In genomic region chr9:6142816-6143454, GRCh38 we compare ENCODE assay signal across 16 cellular contexts.
DNase-seq lines count a peak whose midpoint lies in the region; ATAC-seq and TF ChIP-seq lines count a peak whose summit lies in the region.
"Had no signal": no experiment of that assay in that cellular context is flagged by ENCODE, and none has a peak within 500 bp of the region (broad histone marks: within the 10 kb centered on the region; RNA-seq: fewer than 3 reads in every experiment).

No MANE protein-coding gene starts in this region.

- no peak overlapping the region for H3K4me3 ChIP-seq in RWPE2 (ENCODE audit: severe bottlenecking)
- H3K4me3 ChIP-seq in esophagus (ENCODE audit: low read depth in 1 of 2, low read length in 2 of 2): no peak overlapping the region
- H3K4me3 ChIP-seq in liver (ENCODE audit: low read depth in 1 of 3, low read length in 3 of 3): no peak overlapping the region
- H3K4me3 ChIP-seq: A549, GM23338 had no signal

- TF ChIP-seq CTCF in RWPE2 (IDR thresholded peaks at IDR 0.05; ENCODE audit: poor library complexity, severe bottlenecking): no peak
- no peak for TF ChIP-seq CTCF in liver (IDR thresholded peaks at IDR 0.05; ENCODE audit: low read depth, low read length, missing input control)
- TF ChIP-seq CTCF in GM10248 (IDR thresholded peaks at IDR 0.05; ENCODE audit: control extremely low read depth, extremely low read depth, low read depth, missing control alignments): no peak

- H3K36me3 ChIP-seq in RWPE2 (ENCODE audit: low read depth) (no peaks in the 10 kb centered on the region), esophagus (ENCODE audit: control insufficient read depth in 2 of 2, insufficient read depth in 2 of 2, low read length in 1 of 2) (no peaks in the 10 kb centered on the region), liver (ENCODE audit: control insufficient read depth in 4 of 4, insufficient read depth in 3 of 4, low read depth in 1 of 4, low read length in 3 of 4) (no peaks in the 10 kb centered on the region)
- H3K36me3 ChIP-seq: BE2C had no signal

- ATAC-seq in RWPE2 (ENCODE audit: low read depth) (peak; percentile 25; the same call in 1 of the 3 replicates), HG03378 (IDR thresholded peaks at IDR 0.05; ENCODE audit: unreplicated experiment) (no peak)
- ATAC-seq: A549, GM23338 had no signal

- no peaks in the 10 kb centered on the region for H3K9me3 ChIP-seq in RWPE2 (ENCODE audit: severe bottlenecking)
- H3K9me3 ChIP-seq in esophagus (ENCODE audit: control insufficient read depth in 2 of 2, insufficient read depth in 1 of 2, low read depth in 1 of 2, low read length in 1 of 2): peaks cover 0 to 2% of the 10 kb centered on the region in 2 donors
- H3K9me3 ChIP-seq in liver (ENCODE audit: control insufficient read depth in 4 of 4, low read length in 3 of 4): no peaks in the 10 kb centered on the region
- H3K9me3 ChIP-seq: A549, BE2C had no signal

- H3K27ac ChIP-seq in RWPE2 (ENCODE audit: poor library complexity, severe bottlenecking): no peak overlapping the region
- H3K27ac ChIP-seq in esophagus (ENCODE audit: low read depth in 2 of 2, low read length in 1 of 2): peak overlapping the region; percentile 21 to 68
- H3K27ac ChIP-seq in liver (ENCODE audit: low read depth in 1 of 2, low read length in 2 of 2): peak overlapping the region; percentile 22 to 53
- H3K27ac ChIP-seq: C4-2B had no signal

- no peaks in the 10 kb centered on the region for H3K27me3 ChIP-seq in RWPE2 (ENCODE audit: insufficient read depth, poor library complexity, severe bottlenecking)
- H3K27me3 ChIP-seq in esophagus (ENCODE audit: control insufficient read depth in 1 of 2, insufficient read depth in 2 of 2, low read length in 2 of 2): no peaks in the 10 kb centered on the region
- H3K27me3 ChIP-seq in liver (ENCODE audit: control insufficient read depth in 4 of 4, insufficient read depth in 4 of 4, low read length in 3 of 4): no peaks in the 10 kb centered on the region
- H3K27me3 ChIP-seq: BE2C had no signal

- POLR2A ChIA-PET in GM10248 (lab: Yijun Ruan, JAX): no interaction called here

- DNase-seq in RWPE2 (ENCODE audit: low spot score): no peak
- DNase-seq in cerebellar nuclear complex (lab: John Stamatoyannopoulos, UW): no peak
- DNase-seq in GM10248 (ENCODE audit: extremely low spot score): no peak
- DNase-seq in GOT3 (lab: John Stamatoyannopoulos, UW): no peak
- DNase-seq: BE2C; CD4-positive, alpha-beta memory T cell; DND-41; GDM1; H9; KG1 had no signal

- no peak overlapping the region for H3K9ac ChIP-seq in liver (ENCODE audit: low read depth in 1 of 2, low read length in 2 of 2)

- CTCF ChIA-PET in GM10248 (lab: Yijun Ruan, JAX): interaction anchor here (1.0 to 1.2 kb wide), 2 partner anchors 14 to 25 kb away, joined by 3 read pairs; no protein-coding TSS in a partner anchor

- H3K4me1 ChIP-seq in RWPE2 (ENCODE audit: insufficient read depth, poor library complexity, severe bottlenecking) (no peaks in the 10 kb centered on the region), esophagus (ENCODE audit: control insufficient read depth in 2 of 2, insufficient read depth in 2 of 2, low read length in 1 of 2) (peaks cover 0 to 2% of the 10 kb centered on the region in 2 donors), liver (ENCODE audit: control insufficient read depth in 4 of 4, insufficient read depth in 4 of 4, low read length in 3 of 4) (peaks cover 6 to 14% (median 12%) of the 10 kb centered on the region in 4 donors)
- H3K4me1 ChIP-seq: BE2C had no signal

- TF ChIP-seq RAD21 in liver (IDR thresholded peaks at IDR 0.05): peak in 1 of 2 donors; percentile 45

TF ChIP-seq in liver, 16 proteins besides CTCF, POLR2A, EP300 and RAD21:
- TF ChIP-seq FOXA2 (IDR thresholded peaks at IDR 0.05) (peak; percentile 77), MAX (IDR thresholded peaks at IDR 0.05) (no peak), YY1 (IDR thresholded peaks at IDR 0.05) (peak; percentile 70), HNF4G (IDR thresholded peaks at IDR 0.05) (peak; percentile 71), HNF4A (conservative IDR thresholded peaks at IDR 0.05) (peak; percentile 78 to 88), FOXA1 (IDR thresholded peaks at IDR 0.05) (peak; percentile 44), EGR1 (IDR thresholded peaks at IDR 0.05; ENCODE audit: low read depth in 2 of 2) (no peak), RXRA (IDR thresholded peaks at IDR 0.05) (peak; percentile 50 to 51), NR2F2 (IDR thresholded peaks at IDR 0.05) (no peak), GABPA (IDR thresholded peaks at IDR 0.05 in 1 of 2, conservative IDR thresholded peaks at IDR 0.05 in 1 of 2) (peak in 1 of 2 donors; percentile 13), SP1 (IDR thresholded peaks at IDR 0.05) (peak; percentile 94), ATF3 (IDR thresholded peaks at IDR 0.05) (no peak), JUND (IDR thresholded peaks at IDR 0.05) (peak; percentile 75 to 78)
- TF ChIP-seq, protein P1, sequence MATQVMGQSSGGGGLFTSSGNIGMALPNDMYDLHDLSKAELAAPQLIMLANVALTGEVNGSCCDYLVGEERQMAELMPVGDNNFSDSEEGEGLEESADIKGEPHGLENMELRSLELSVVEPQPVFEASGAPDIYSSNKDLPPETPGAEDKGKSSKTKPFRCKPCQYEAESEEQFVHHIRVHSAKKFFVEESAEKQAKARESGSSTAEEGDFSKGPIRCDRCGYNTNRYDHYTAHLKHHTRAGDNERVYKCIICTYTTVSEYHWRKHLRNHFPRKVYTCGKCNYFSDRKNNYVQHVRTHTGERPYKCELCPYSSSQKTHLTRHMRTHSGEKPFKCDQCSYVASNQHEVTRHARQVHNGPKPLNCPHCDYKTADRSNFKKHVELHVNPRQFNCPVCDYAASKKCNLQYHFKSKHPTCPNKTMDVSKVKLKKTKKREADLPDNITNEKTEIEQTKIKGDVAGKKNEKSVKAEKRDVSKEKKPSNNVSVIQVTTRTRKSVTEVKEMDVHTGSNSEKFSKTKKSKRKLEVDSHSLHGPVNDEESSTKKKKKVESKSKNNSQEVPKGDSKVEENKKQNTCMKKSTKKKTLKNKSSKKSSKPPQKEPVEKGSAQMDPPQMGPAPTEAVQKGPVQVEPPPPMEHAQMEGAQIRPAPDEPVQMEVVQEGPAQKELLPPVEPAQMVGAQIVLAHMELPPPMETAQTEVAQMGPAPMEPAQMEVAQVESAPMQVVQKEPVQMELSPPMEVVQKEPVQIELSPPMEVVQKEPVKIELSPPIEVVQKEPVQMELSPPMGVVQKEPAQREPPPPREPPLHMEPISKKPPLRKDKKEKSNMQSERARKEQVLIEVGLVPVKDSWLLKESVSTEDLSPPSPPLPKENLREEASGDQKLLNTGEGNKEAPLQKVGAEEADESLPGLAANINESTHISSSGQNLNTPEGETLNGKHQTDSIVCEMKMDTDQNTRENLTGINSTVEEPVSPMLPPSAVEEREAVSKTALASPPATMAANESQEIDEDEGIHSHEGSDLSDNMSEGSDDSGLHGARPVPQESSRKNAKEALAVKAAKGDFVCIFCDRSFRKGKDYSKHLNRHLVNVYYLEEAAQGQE (IDR thresholded peaks at IDR 0.05): no peak
